Comparison of ENCODE assay signal across 1 cellular context in genomic region chr15:40059821-40060220, GRCh38.
TF ChIP-seq lines count a peak whose summit lies in the region.

No MANE protein-coding gene starts in this region.

TF ChIP-seq in GM23338, 12 proteins besides CTCF, POLR2A, EP300 and RAD21 (continued from another document):
- TF ChIP-seq, protein P1, sequence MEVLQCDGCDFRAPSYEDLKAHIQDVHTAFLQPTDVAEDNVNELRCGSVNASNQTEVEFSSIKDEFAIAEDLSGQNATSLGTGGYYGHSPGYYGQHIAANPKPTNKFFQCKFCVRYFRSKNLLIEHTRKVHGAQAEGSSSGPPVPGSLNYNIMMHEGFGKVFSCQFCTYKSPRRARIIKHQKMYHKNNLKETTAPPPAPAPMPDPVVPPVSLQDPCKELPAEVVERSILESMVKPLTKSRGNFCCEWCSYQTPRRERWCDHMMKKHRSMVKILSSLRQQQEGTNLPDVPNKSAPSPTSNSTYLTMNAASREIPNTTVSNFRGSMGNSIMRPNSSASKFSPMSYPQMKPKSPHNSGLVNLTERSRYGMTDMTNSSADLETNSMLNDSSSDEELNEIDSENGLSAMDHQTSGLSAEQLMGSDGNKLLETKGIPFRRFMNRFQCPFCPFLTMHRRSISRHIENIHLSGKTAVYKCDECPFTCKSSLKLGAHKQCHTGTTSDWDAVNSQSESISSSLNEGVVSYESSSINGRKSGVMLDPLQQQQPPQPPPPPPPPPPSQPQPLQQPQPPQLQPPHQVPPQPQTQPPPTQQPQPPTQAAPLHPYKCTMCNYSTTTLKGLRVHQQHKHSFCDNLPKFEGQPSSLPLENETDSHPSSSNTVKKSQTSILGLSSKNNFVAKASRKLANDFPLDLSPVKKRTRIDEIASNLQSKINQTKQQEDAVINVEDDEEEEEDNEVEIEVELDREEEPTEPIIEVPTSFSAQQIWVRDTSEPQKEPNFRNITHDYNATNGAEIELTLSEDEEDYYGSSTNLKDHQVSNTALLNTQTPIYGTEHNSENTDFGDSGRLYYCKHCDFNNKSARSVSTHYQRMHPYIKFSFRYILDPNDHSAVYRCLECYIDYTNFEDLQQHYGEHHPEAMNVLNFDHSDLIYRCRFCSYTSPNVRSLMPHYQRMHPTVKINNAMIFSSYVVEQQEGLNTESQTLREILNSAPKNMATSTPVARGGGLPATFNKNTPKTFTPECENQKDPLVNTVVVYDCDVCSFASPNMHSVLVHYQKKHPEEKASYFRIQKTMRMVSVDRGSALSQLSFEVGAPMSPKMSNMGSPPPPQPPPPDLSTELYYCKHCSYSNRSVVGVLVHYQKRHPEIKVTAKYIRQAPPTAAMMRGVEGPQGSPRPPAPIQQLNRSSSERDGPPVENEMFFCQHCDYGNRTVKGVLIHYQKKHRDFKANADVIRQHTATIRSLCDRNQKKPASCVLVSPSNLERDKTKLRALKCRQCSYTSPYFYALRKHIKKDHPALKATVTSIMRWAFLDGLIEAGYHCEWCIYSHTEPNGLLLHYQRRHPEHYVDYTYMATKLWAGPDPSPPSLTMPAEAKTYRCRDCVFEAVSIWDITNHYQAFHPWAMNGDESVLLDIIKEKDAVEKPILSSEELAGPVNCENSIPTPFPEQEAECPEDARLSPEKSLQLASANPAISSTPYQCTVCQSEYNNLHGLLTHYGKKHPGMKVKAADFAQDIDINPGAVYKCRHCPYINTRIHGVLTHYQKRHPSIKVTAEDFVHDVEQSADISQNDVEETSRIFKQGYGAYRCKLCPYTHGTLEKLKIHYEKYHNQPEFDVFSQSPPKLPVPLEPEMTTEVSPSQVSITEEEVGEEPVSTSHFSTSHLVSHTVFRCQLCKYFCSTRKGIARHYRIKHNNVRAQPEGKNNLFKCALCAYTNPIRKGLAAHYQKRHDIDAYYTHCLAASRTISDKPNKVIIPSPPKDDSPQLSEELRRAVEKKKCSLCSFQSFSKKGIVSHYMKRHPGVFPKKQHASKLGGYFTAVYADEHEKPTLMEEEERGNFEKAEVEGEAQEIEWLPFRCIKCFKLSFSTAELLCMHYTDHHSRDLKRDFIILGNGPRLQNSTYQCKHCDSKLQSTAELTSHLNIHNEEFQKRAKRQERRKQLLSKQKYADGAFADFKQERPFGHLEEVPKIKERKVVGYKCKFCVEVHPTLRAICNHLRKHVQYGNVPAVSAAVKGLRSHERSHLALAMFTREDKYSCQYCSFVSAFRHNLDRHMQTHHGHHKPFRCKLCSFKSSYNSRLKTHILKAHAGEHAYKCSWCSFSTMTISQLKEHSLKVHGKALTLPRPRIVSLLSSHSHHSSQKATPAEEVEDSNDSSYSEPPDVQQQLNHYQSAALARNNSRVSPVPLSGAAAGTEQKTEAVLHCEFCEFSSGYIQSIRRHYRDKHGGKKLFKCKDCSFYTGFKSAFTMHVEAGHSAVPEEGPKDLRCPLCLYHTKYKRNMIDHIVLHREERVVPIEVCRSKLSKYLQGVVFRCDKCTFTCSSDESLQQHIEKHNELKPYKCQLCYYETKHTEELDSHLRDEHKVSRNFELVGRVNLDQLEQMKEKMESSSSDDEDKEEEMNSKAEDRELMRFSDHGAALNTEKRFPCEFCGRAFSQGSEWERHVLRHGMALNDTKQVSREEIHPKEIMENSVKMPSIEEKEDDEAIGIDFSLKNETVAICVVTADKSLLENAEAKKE (CRISPR knock-in tag; IDR thresholded peaks at IDR 0.05), result no peak
- TF ChIP-seq EZH2phosphoT487 (IDR thresholded peaks at IDR 0.05; ENCODE audit: unreplicated experiment), result no peak
- TF ChIP-seq JUNB (IDR thresholded peaks at IDR 0.05; ENCODE audit: unreplicated experiment), result no peak
- TF ChIP-seq, protein P2, sequence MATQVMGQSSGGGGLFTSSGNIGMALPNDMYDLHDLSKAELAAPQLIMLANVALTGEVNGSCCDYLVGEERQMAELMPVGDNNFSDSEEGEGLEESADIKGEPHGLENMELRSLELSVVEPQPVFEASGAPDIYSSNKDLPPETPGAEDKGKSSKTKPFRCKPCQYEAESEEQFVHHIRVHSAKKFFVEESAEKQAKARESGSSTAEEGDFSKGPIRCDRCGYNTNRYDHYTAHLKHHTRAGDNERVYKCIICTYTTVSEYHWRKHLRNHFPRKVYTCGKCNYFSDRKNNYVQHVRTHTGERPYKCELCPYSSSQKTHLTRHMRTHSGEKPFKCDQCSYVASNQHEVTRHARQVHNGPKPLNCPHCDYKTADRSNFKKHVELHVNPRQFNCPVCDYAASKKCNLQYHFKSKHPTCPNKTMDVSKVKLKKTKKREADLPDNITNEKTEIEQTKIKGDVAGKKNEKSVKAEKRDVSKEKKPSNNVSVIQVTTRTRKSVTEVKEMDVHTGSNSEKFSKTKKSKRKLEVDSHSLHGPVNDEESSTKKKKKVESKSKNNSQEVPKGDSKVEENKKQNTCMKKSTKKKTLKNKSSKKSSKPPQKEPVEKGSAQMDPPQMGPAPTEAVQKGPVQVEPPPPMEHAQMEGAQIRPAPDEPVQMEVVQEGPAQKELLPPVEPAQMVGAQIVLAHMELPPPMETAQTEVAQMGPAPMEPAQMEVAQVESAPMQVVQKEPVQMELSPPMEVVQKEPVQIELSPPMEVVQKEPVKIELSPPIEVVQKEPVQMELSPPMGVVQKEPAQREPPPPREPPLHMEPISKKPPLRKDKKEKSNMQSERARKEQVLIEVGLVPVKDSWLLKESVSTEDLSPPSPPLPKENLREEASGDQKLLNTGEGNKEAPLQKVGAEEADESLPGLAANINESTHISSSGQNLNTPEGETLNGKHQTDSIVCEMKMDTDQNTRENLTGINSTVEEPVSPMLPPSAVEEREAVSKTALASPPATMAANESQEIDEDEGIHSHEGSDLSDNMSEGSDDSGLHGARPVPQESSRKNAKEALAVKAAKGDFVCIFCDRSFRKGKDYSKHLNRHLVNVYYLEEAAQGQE (IDR thresholded peaks at IDR 0.05; ENCODE audit: unreplicated experiment), result no peak
- no peak for TF ChIP-seq POLR2AphosphoS5 (IDR thresholded peaks at IDR 0.05; ENCODE audit: low read depth)
- no peak for TF ChIP-seq ZNF331 (CRISPR knock-in tag; IDR thresholded peaks at IDR 0.05; ENCODE audit: low read depth)
